17 cellular contexts compared by ENCODE assay signal in genomic region chr21:22585558-22585957, GRCh38.
DNase-seq lines count a peak whose midpoint lies in the region; ATAC-seq and TF ChIP-seq lines count a peak whose summit lies in the region.
"Had no signal": no experiment of that assay in that cellular context is flagged by ENCODE, and none has a peak within 500 bp of the region (broad histone marks: within the 10 kb centered on the region; RNA-seq: fewer than 3 reads in every experiment).

No MANE protein-coding gene starts in this region.

- H3K4me3 Mint-ChIP-seq in activated naive CD4-positive, alpha-beta T cell treated with anti-CD3 and anti-CD28 coated beads, Interleukin-2, amount 50 U/mL, for 24 hours, result no peak overlapping the region
- H3K4me3 Mint-ChIP-seq: CD4-positive, CD25-positive, alpha-beta regulatory T cell had no signal

- no peak for TF ChIP-seq POLR2A in testis (IDR thresholded peaks at IDR 0.05)

- no peaks in the 10 kb centered on the region for H3K9me3 Mint-ChIP-seq in activated naive CD4-positive, alpha-beta T cell treated with anti-CD3 and anti-CD28 coated beads, Interleukin-2, amount 50 U/mL, for 24 hours

- H3K4me3 ChIP-seq in testis, result no peak overlapping the region

- no peaks in the 10 kb centered on the region for H3K36me3 ChIP-seq in testis (ENCODE audit: low read depth, missing control alignments)

- no peaks in the 10 kb centered on the region for H3K27me3 ChIP-seq in testis

- no peaks in the 10 kb centered on the region for H3K36me3 Mint-ChIP-seq in activated naive CD4-positive, alpha-beta T cell treated with anti-CD3 and anti-CD28 coated beads, Interleukin-2, amount 50 U/mL, for 24 hours
- H3K36me3 Mint-ChIP-seq: CD4-positive, CD25-positive, alpha-beta regulatory T cell had no signal

- no peak for DNase-seq in activated naive CD4-positive, alpha-beta T cell (lab: John Stamatoyannopoulos, UW)
- DNase-seq in NCI-H748 (lab: John Stamatoyannopoulos, UW; ENCODE audit: unreplicated experiment), result peak; percentile 44
- DNase-seq in RPMI8226, result peak; percentile 5
- no peak for DNase-seq in testis
- DNase-seq in GM20000 (ENCODE audit: low spot score), result no peak
- no peak for DNase-seq in retina
- DNase-seq: CD4-positive, CD25-positive, alpha-beta regulatory T cell; DMS53; Karpas-422; MM.1S; NCI-H146; NCI-H774; SK-N-SH; T-helper 2 cell had no signal

- H3K27me3 Mint-ChIP-seq in activated naive CD4-positive, alpha-beta T cell treated with anti-CD3 and anti-CD28 coated beads, Interleukin-2, amount 50 U/mL, for 24 hours, result no peaks in the 10 kb centered on the region
- H3K27me3 Mint-ChIP-seq: CD4-positive, CD25-positive, alpha-beta regulatory T cell had no signal

- H3K4me1 Mint-ChIP-seq in activated naive CD4-positive, alpha-beta T cell treated with anti-CD3 and anti-CD28 coated beads, Interleukin-2, amount 50 U/mL, for 24 hours, result no peaks in the 10 kb centered on the region
- H3K4me1 Mint-ChIP-seq: CD4-positive, CD25-positive, alpha-beta regulatory T cell had no signal

- no peak overlapping the region for H3K27ac ChIP-seq in testis

- intact Hi-C loops in testis (cut with DNase I; ENCODE audit: low total_unique reads), result no loop called here

- H3K4me1 ChIP-seq in testis, result no peaks in the 10 kb centered on the region

- no peak for TF ChIP-seq CTCF in testis (IDR thresholded peaks at IDR 0.05)
- TF ChIP-seq CTCF in GM20000 (IDR thresholded peaks at IDR 0.05; ENCODE audit: extremely low read depth, missing control alignments), result no peak

- no peaks in the 10 kb centered on the region for H3K9me3 ChIP-seq in testis
- H3K9me3 ChIP-seq: SK-N-SH had no signal

- ATAC-seq in HG02852 (IDR thresholded peaks at IDR 0.05; ENCODE audit: unreplicated experiment), result no peak
- ATAC-seq: HepG2 had no signal

- 66 to 83% methylated on average over 4 of the region's 4 CpGs for WGBS in testis, 2 donors

- H3K27ac Mint-ChIP-seq in activated naive CD4-positive, alpha-beta T cell treated with anti-CD3 and anti-CD28 coated beads, Interleukin-2, amount 50 U/mL, for 24 hours, result peak overlapping the region; percentile 23
- H3K27ac Mint-ChIP-seq: CD4-positive, CD25-positive, alpha-beta regulatory T cell had no signal

Comparison
In these comparisons a context has a peak if more than half of its experiments do, and no peak if none do; other contexts are left out.
1. DNase-seq: peak in NCI-H748 (single experiment) and RPMI8226 (single experiment); none in activated naive CD4-positive, alpha-beta T cell (0 of 4), testis (single experiment), GM20000 (single experiment) and retina (single experiment).